Comparison of ENCODE assay signal across 14 cellular contexts in genomic region chrX:48498374-48498809, GRCh38. TPM values are rescaled to one million over a fixed set of nuclear protein-coding genes. Genes with fewer than 3 reads are reported as not detected.
A peak's percentile ranks its signal among the peaks of the same experiment; 100 is the strongest.
DNase-seq lines count a peak whose midpoint lies in the region; ATAC-seq and TF ChIP-seq lines count a peak whose summit lies in the region.
"Had no signal": no experiment of that assay in that cellular context is flagged by ENCODE, and none has a peak within 500 bp of the region (broad histone marks: within the 10 kb centered on the region; RNA-seq: fewer than 3 reads in every experiment).

No MANE protein-coding gene starts in this region.

- peaks cover 4% of the 10 kb centered on the region for H3K4me1 Mint-ChIP-seq in activated T-cell treated with anti-CD3 and anti-CD28 coated beads, Interleukin-2, amount 50 U/mL, for 72 hours (ENCODE audit: low read depth)
- H3K4me1 Mint-ChIP-seq in activated T-cell treated with anti-CD3 and anti-CD28 coated beads, Interleukin-2, amount 50 U/mL, for 24 hours (ENCODE audit: low read depth): no peaks in the 10 kb centered on the region
- H3K4me1 Mint-ChIP-seq in activated naive CD4-positive, alpha-beta T cell treated with anti-CD3 and anti-CD28 coated beads for 36 hours (ENCODE audit: low read depth): no peaks in the 10 kb centered on the region
- H3K4me1 Mint-ChIP-seq: nephron; stimulated activated naive CD8-positive, alpha-beta T cell treated with anti-CD3 and anti-CD28 coated beads, Interleukin-15, amount 100 ng/mL, for 72 hours; WTC11 had no signal

- no peaks in the 10 kb centered on the region for H3K9me3 ChIP-seq in fibroblast of lung (ENCODE audit: control insufficient read depth, insufficient read depth, low read depth, low read length)

- H3K4me1 ChIP-seq in fibroblast of lung (ENCODE audit: control insufficient read depth, extremely low read depth, insufficient read depth, low read length): peaks cover 2% of the 10 kb centered on the region

- no peak overlapping the region for H3K27ac Mint-ChIP-seq in activated T-cell treated with anti-CD3 and anti-CD28 coated beads, Interleukin-2, amount 50 U/mL, for 72 hours
- H3K27ac Mint-ChIP-seq in activated T-cell treated with anti-CD3 and anti-CD28 coated beads, Interleukin-2, amount 50 U/mL, for 24 hours: no peak overlapping the region
- no peak overlapping the region for H3K27ac Mint-ChIP-seq in activated naive CD4-positive, alpha-beta T cell treated with anti-CD3 and anti-CD28 coated beads for 36 hours
- H3K27ac Mint-ChIP-seq: nephron; stimulated activated naive CD8-positive, alpha-beta T cell treated with anti-CD3 and anti-CD28 coated beads, Interleukin-15, amount 100 ng/mL, for 72 hours; WTC11 had no signal

- no peak overlapping the region for H3K4me3 ChIP-seq in fibroblast of lung (replicated peaks in 1 of 4; ENCODE audit: control extremely low read depth in 1 of 4, insufficient read depth in 1 of 4, low read depth in 3 of 4, low read length in 4 of 4)
- H3K4me3 ChIP-seq: dorsolateral prefrontal cortex had no signal

- no peaks in the 10 kb centered on the region for H3K9me3 Mint-ChIP-seq in activated T-cell treated with anti-CD3 and anti-CD28 coated beads, Interleukin-2, amount 50 U/mL, for 72 hours
- H3K9me3 Mint-ChIP-seq in activated T-cell treated with anti-CD3 and anti-CD28 coated beads, Interleukin-2, amount 50 U/mL, for 24 hours: no peaks in the 10 kb centered on the region
- H3K9me3 Mint-ChIP-seq in activated naive CD4-positive, alpha-beta T cell treated with anti-CD3 and anti-CD28 coated beads for 36 hours: no peaks in the 10 kb centered on the region
- H3K9me3 Mint-ChIP-seq: stimulated activated naive CD8-positive, alpha-beta T cell treated with anti-CD3 and anti-CD28 coated beads, Interleukin-15, amount 100 ng/mL, for 72 hours; WTC11 had no signal

- H3K27ac ChIP-seq in fibroblast of lung (ENCODE audit: insufficient read depth, low read length): no peak overlapping the region
- H3K27ac ChIP-seq: dorsolateral prefrontal cortex, HL-60 had no signal

- ATAC-seq in activated T-cell treated with anti-CD3 and anti-CD28 coated beads, Interleukin-2, amount 50 U/mL, for 72 hours (replicated peaks in 1 of 2): peak; percentile 13 to 38
- ATAC-seq in SK-N-SH treated with all-trans-retinoic acid at 6 μM for 48 hours (peak; percentile 85), HG03342 (IDR thresholded peaks at IDR 0.05; ENCODE audit: unreplicated experiment) (no peak)
- ATAC-seq: stimulated activated naive CD8-positive, alpha-beta T cell treated with anti-CD3 and anti-CD28 coated beads, Interleukin-15, amount 100 ng/mL, for 72 hours; WTC11 had no signal

- H3K4me3 Mint-ChIP-seq in activated T-cell treated with anti-CD3 and anti-CD28 coated beads, Interleukin-2, amount 50 U/mL, for 72 hours: no peak overlapping the region
- H3K4me3 Mint-ChIP-seq in activated T-cell treated with anti-CD3 and anti-CD28 coated beads, Interleukin-2, amount 50 U/mL, for 24 hours: no peak overlapping the region
- H3K4me3 Mint-ChIP-seq in activated naive CD4-positive, alpha-beta T cell treated with anti-CD3 and anti-CD28 coated beads for 36 hours: no peak overlapping the region
- H3K4me3 Mint-ChIP-seq: nephron; stimulated activated naive CD8-positive, alpha-beta T cell treated with anti-CD3 and anti-CD28 coated beads, Interleukin-15, amount 100 ng/mL, for 72 hours; WTC11 had no signal

- no peak overlapping the region for H2AFZ ChIP-seq in fibroblast of lung (ENCODE audit: low read length)

- CTCF ChIA-PET in activated naive CD4-positive, alpha-beta T cell treated with anti-CD3 and anti-CD28 coated beads for 36 hours (lab: Charles Lee): no interaction called here

- no peaks in the 10 kb centered on the region for H3K79me2 ChIP-seq in fibroblast of lung (ENCODE audit: control insufficient read depth, insufficient read depth, low read length)

- no peaks in the 10 kb centered on the region for H3K27me3 ChIP-seq in fibroblast of lung (ENCODE audit: control insufficient read depth, insufficient read depth, low read length)

- no peak for DNase-seq in activated T-cell treated with anti-CD3 and anti-CD28 coated beads, Interleukin-2, amount 50 U/mL, for 72 hours
- DNase-seq in activated T-cell treated with anti-CD3 and anti-CD28 coated beads, Interleukin-2, amount 50 U/mL, for 24 hours: no peak
- peak; percentile 39 to 90 for DNase-seq in fibroblast of lung (ENCODE audit: low read depth in 2 of 2)
- no peak for DNase-seq in NCI-H2171 treated with DMSO at 0.1 percent for 48 hours (lab: John Stamatoyannopoulos, UW)
- no peak for DNase-seq in NCI-H345 treated with DMSO at 0.1 percent for 48 hours (lab: John Stamatoyannopoulos, UW; ENCODE audit: unreplicated experiment)
- DNase-seq in activated naive CD4-positive, alpha-beta T cell treated with anti-CD3 and anti-CD28 coated beads for 36 hours: no peak
- DNase-seq: NCI-H187 treated with DMSO at 0.1 percent for 48 hours; stimulated activated naive CD8-positive, alpha-beta T cell treated with anti-CD3 and anti-CD28 coated beads, Interleukin-15, amount 100 ng/mL, for 72 hours had no signal

- intact Hi-C loops in activated naive CD4-positive, alpha-beta T cell treated with anti-CD3 and anti-CD28 coated beads for 36 hours (cut with micrococcal nuclease): no loop called here

- peaks cover 11% of the 10 kb centered on the region for H3K27me3 Mint-ChIP-seq in activated T-cell treated with anti-CD3 and anti-CD28 coated beads, Interleukin-2, amount 50 U/mL, for 72 hours (ENCODE audit: low read depth)
- peaks cover 36% of the 10 kb centered on the region for H3K27me3 Mint-ChIP-seq in activated T-cell treated with anti-CD3 and anti-CD28 coated beads, Interleukin-2, amount 50 U/mL, for 24 hours
- H3K27me3 Mint-ChIP-seq in activated naive CD4-positive, alpha-beta T cell treated with anti-CD3 and anti-CD28 coated beads for 36 hours (ENCODE audit: low read depth): no peaks in the 10 kb centered on the region
- H3K27me3 Mint-ChIP-seq: stimulated activated naive CD8-positive, alpha-beta T cell treated with anti-CD3 and anti-CD28 coated beads, Interleukin-15, amount 100 ng/mL, for 72 hours had no signal

- TF ChIP-seq CTCF in fibroblast of lung (conservative IDR thresholded peaks at IDR 0.05 in 1 of 2, IDR thresholded peaks at IDR 0.05 in 1 of 2; ENCODE audit: low read depth in 1 of 2, low read length in 2 of 2): no peak

- H3K4me2 ChIP-seq in fibroblast of lung (ENCODE audit: extremely low read depth, insufficient read depth, low read length): no peak overlapping the region

- no peaks in the 10 kb centered on the region for H3K36me3 Mint-ChIP-seq in activated T-cell treated with anti-CD3 and anti-CD28 coated beads, Interleukin-2, amount 50 U/mL, for 72 hours (ENCODE audit: insufficient read depth in 2 of 2)
- no peaks in the 10 kb centered on the region for H3K36me3 Mint-ChIP-seq in activated T-cell treated with anti-CD3 and anti-CD28 coated beads, Interleukin-2, amount 50 U/mL, for 24 hours (ENCODE audit: low read depth)
- H3K36me3 Mint-ChIP-seq in activated naive CD4-positive, alpha-beta T cell treated with anti-CD3 and anti-CD28 coated beads for 36 hours (ENCODE audit: low read depth): no peaks in the 10 kb centered on the region
- H3K36me3 Mint-ChIP-seq: WTC11 had no signal

- H3K36me3 ChIP-seq in fibroblast of lung (ENCODE audit: control insufficient read depth, insufficient read depth, low read length): no peaks in the 10 kb centered on the region

- H3K9ac ChIP-seq in fibroblast of lung (ENCODE audit: insufficient read depth, low read length): no peak overlapping the region

- H4K20me1 ChIP-seq in fibroblast of lung (ENCODE audit: control insufficient read depth, extremely low read depth, insufficient read depth, low read length): no peaks in the 10 kb centered on the region

TF ChIP-seq in SK-N-SH treated with all-trans-retinoic acid at 6 μM for 48 hours, 23 proteins besides CTCF, POLR2A, EP300 and RAD21 (continues in another document):
- TF ChIP-seq ZNF8 (CRISPR knock-in tag; IDR thresholded peaks at IDR 0.05): no peak
- no peak for TF ChIP-seq OSR1 (CRISPR knock-in tag; IDR thresholded peaks at IDR 0.05)
- no peak for TF ChIP-seq ZFP3 (CRISPR knock-in tag; IDR thresholded peaks at IDR 0.05)
- TF ChIP-seq ARNTL (CRISPR knock-in tag; IDR thresholded peaks at IDR 0.05; ENCODE audit: borderline replicate concordance, low read depth): no peak

RNA-seq across cellular contexts. Expression of gene PORCN, which starts 10.4 kb away (rescaled TPM):
- total RNA-seq in activated T-cell treated with anti-CD3 and anti-CD28 coated beads, Interleukin-2, amount 50 U/mL, for 72 hours: 10 to 100 TPM; 19.4 to 20.3 TPM
- total RNA-seq in fibroblast of lung: 6.2 and 11.4 TPM in 2 replicates
- polyA plus RNA-seq in fibroblast of lung: 5.4 and 6.0 TPM in 2 replicates
- 7.1 and 9.9 TPM in 2 replicates for polyA plus RNA-seq in fibroblast of lung (2012)
- polyA minus RNA-seq in fibroblast of lung (ENCODE audit: low replicate concordance): 29.7 and 53.0 TPM in 2 replicates
- total RNA-seq in activated naive CD4-positive, alpha-beta T cell treated with anti-CD3 and anti-CD28 coated beads for 36 hours: 1 to 10 TPM; 5.2 to 5.6 TPM

RNA-seq across cellular contexts. Expression of gene FTSJ1, which starts 22.4 kb away (rescaled TPM):
- 10 to 100 TPM; 64.3 to 68.7 TPM for total RNA-seq in activated T-cell treated with anti-CD3 and anti-CD28 coated beads, Interleukin-2, amount 50 U/mL, for 72 hours
- 22.6 and 29.4 TPM in 2 replicates for total RNA-seq in fibroblast of lung
- polyA plus RNA-seq in fibroblast of lung: 30.2 and 38.0 TPM in 2 replicates
- polyA plus RNA-seq in fibroblast of lung (2012): 41.1 and 54.5 TPM in 2 replicates
- 84.7 and 94.8 TPM in 2 replicates for polyA minus RNA-seq in fibroblast of lung (ENCODE audit: low replicate concordance)
- total RNA-seq in activated naive CD4-positive, alpha-beta T cell treated with anti-CD3 and anti-CD28 coated beads for 36 hours: 10 to 100 TPM; 66.2 to 66.8 TPM

RNA-seq across cellular contexts. Expression of gene EBP, which starts 23.2 kb away (rescaled TPM):
- total RNA-seq in activated T-cell treated with anti-CD3 and anti-CD28 coated beads, Interleukin-2, amount 50 U/mL, for 72 hours: 100 to 1,000 TPM; 112 to 113 TPM
- 30.8 and 93.5 TPM in 2 replicates for total RNA-seq in fibroblast of lung
- polyA plus RNA-seq in fibroblast of lung: 61.0 and 68.2 TPM in 2 replicates
- polyA plus RNA-seq in fibroblast of lung (2012): 73.9 and 90.6 TPM in 2 replicates
- polyA minus RNA-seq in fibroblast of lung (ENCODE audit: low replicate concordance): 224 and 291 TPM in 2 replicates
- total RNA-seq in activated naive CD4-positive, alpha-beta T cell treated with anti-CD3 and anti-CD28 coated beads for 36 hours: 100 to 1,000 TPM; 118 to 123 TPM

RNA-seq across cellular contexts. Expression of gene SLC38A5, which starts 28.3 kb away (rescaled TPM):
- total RNA-seq in activated T-cell treated with anti-CD3 and anti-CD28 coated beads, Interleukin-2, amount 50 U/mL, for 72 hours: 10 to 100 TPM; 64.8 to 78.8 TPM
- 21.5 and 21.8 TPM in 2 replicates for total RNA-seq in fibroblast of lung
- 8.3 and 35.0 TPM in 2 replicates for polyA plus RNA-seq in fibroblast of lung
- polyA plus RNA-seq in fibroblast of lung (2012): 6.9 and 34.3 TPM in 2 replicates
- polyA minus RNA-seq in fibroblast of lung (ENCODE audit: low replicate concordance): 22.3 and 167 TPM in 2 replicates
- total RNA-seq in activated naive CD4-positive, alpha-beta T cell treated with anti-CD3 and anti-CD28 coated beads for 36 hours: 10 to 100 TPM; 45.0 to 45.8 TPM

RNA-seq across cellular contexts. Expression of gene TBC1D25, which starts 41.1 kb away (rescaled TPM):
- total RNA-seq in activated T-cell treated with anti-CD3 and anti-CD28 coated beads, Interleukin-2, amount 50 U/mL, for 72 hours: 10 to 100 TPM; 20.4 to 20.5 TPM
- 3.9 and 5.1 TPM in 2 replicates for total RNA-seq in fibroblast of lung
- 8.5 and 9.4 TPM in 2 replicates for polyA plus RNA-seq in fibroblast of lung
- 12.2 and 13.6 TPM in 2 replicates for polyA plus RNA-seq in fibroblast of lung (2012)
- polyA minus RNA-seq in fibroblast of lung (ENCODE audit: low replicate concordance): 25.0 and 52.6 TPM in 2 replicates
- total RNA-seq in activated naive CD4-positive, alpha-beta T cell treated with anti-CD3 and anti-CD28 coated beads for 36 hours: 10 to 100 TPM; 10.6 to 11.1 TPM

Comparison
In these comparisons a context has a peak if more than half of its experiments do, and no peak if none do; other contexts are left out.
1. DNase-seq: peak in fibroblast of lung (2 of 2); none in activated T-cell treated with anti-CD3 and anti-CD28 coated beads, Interleukin-2, amount 50 U/mL, for 72 hours (0 of 2), activated T-cell treated with anti-CD3 and anti-CD28 coated beads, Interleukin-2, amount 50 U/mL, for 24 hours (single experiment), NCI-H2171 treated with DMSO at 0.1 percent for 48 hours (single experiment), NCI-H345 treated with DMSO at 0.1 percent for 48 hours (single experiment) and activated naive CD4-positive, alpha-beta T cell treated with anti-CD3 and anti-CD28 coated beads for 36 hours (single experiment).